ENCODE assay signal across 14 cellular contexts in genomic region chr11:67727066-67728040, GRCh38. TPM values are rescaled to one million over a fixed set of nuclear protein-coding genes. Genes with fewer than 3 reads are reported as not detected.
DNase-seq lines count a peak whose midpoint lies in the region; ATAC-seq and TF ChIP-seq lines count a peak whose summit lies in the region.
"Not testable (repeated sequence)": the region's sequence is repeated elsewhere in the genome, so short reads cannot be mapped to it uniquely, and the experiment has no call there.
"Had no signal": no experiment of that assay in that cellular context is flagged by ENCODE, and none has a peak within 500 bp of the region (broad histone marks: within the 10 kb centered on the region; RNA-seq: fewer than 3 reads in every experiment).

No MANE protein-coding gene starts in this region.

- H3K9me2 ChIP-seq in hepatocyte (replicated peaks; ENCODE audit: insufficient read depth): not testable (repeated sequence)

- not testable (repeated sequence) for H3K9me3 Mint-ChIP-seq in activated naive CD4-positive, alpha-beta T cell treated with anti-CD3 and anti-CD28 coated beads for 36 hours; stimulated activated naive CD8-positive, alpha-beta T cell treated with anti-CD3 and anti-CD28 coated beads, Interleukin-15, amount 100 ng/mL, for 72 hours

- not testable (repeated sequence) for ATAC-seq in stimulated activated naive CD8-positive, alpha-beta T cell treated with anti-CD3 and anti-CD28 coated beads, Interleukin-15, amount 100 ng/mL, for 72 hours

- peak overlapping the region; percentile 14 for H3K27ac Mint-ChIP-seq in activated naive CD4-positive, alpha-beta T cell treated with anti-CD3 and anti-CD28 coated beads for 36 hours
- peak overlapping the region; percentile 14 to 47 for H3K27ac Mint-ChIP-seq in stimulated activated naive CD8-positive, alpha-beta T cell treated with anti-CD3 and anti-CD28 coated beads, Interleukin-15, amount 100 ng/mL, for 72 hours

- not testable (repeated sequence) for H3K36me3 ChIP-seq in HUES48 (ENCODE audit: control insufficient read depth, insufficient read depth, low read length); hepatocyte (replicated peaks; ENCODE audit: insufficient read depth, low read depth)

- H3K4me1 ChIP-seq in HUES48 (ENCODE audit: control insufficient read depth, insufficient read depth, low read length): not testable (repeated sequence)
- peaks cover 20% of the 10 kb centered on the region for H3K4me1 ChIP-seq in hepatocyte (ENCODE audit: insufficient read depth)

- not testable (repeated sequence) for H3K27me3 Mint-ChIP-seq in activated naive CD4-positive, alpha-beta T cell treated with anti-CD3 and anti-CD28 coated beads for 36 hours (ENCODE audit: low read depth)
- H3K27me3 Mint-ChIP-seq in stimulated activated naive CD8-positive, alpha-beta T cell treated with anti-CD3 and anti-CD28 coated beads, Interleukin-15, amount 100 ng/mL, for 72 hours: peaks cover 20% of the 10 kb centered on the region

- intact Hi-C loops in activated naive CD4-positive, alpha-beta T cell treated with anti-CD3 and anti-CD28 coated beads for 36 hours (cut with micrococcal nuclease): loop anchor here (5.0 kb wide), 1 partner anchor 80 kb away; no protein-coding TSS in a partner anchor

- peaks cover 25% of the 10 kb centered on the region for H3K4me1 Mint-ChIP-seq in activated naive CD4-positive, alpha-beta T cell treated with anti-CD3 and anti-CD28 coated beads for 36 hours (ENCODE audit: low read depth)
- peaks cover 31% of the 10 kb centered on the region for H3K4me1 Mint-ChIP-seq in stimulated activated naive CD8-positive, alpha-beta T cell treated with anti-CD3 and anti-CD28 coated beads, Interleukin-15, amount 100 ng/mL, for 72 hours

- 66% methylated on average over 19 of the region's 19 CpGs for WGBS in hepatocyte (ENCODE audit: low lambda C conversion rate, missing lambda C conversion rate)

- not testable (repeated sequence) for H3K79me2 ChIP-seq in hepatocyte

- CTCF ChIA-PET in activated naive CD4-positive, alpha-beta T cell treated with anti-CD3 and anti-CD28 coated beads for 36 hours (lab: Charles Lee): interaction anchor here (1.5 kb wide), 1 partner anchor 100 kb away, joined by 6 read pairs; no protein-coding TSS in a partner anchor

- H3K4me2 ChIP-seq in hepatocyte: not testable (repeated sequence)

- H3K4me3 Mint-ChIP-seq in activated naive CD4-positive, alpha-beta T cell treated with anti-CD3 and anti-CD28 coated beads for 36 hours: not testable (repeated sequence)
- H3K4me3 Mint-ChIP-seq in stimulated activated naive CD8-positive, alpha-beta T cell treated with anti-CD3 and anti-CD28 coated beads, Interleukin-15, amount 100 ng/mL, for 72 hours: peak overlapping the region; percentile 1 to 29

- H3K27me3 ChIP-seq in HUES48 (ENCODE audit: control insufficient read depth, insufficient read depth, low read length); hepatocyte: not testable (repeated sequence)

- peak overlapping the region; percentile 61 for H3K27ac ChIP-seq in HUES48 (ENCODE audit: low read depth, low read length)
- H3K27ac ChIP-seq in VCaP: peak overlapping the region; percentile 45
- H3K27ac ChIP-seq in hepatocyte: peak overlapping the region; percentile 94

- not testable (repeated sequence) for H3K9ac ChIP-seq in HUES48 (ENCODE audit: low read depth, low read length)

- H3K9me3 ChIP-seq in HUES48 (ENCODE audit: control insufficient read depth, insufficient read depth, low read length); hepatocyte (ENCODE audit: low read depth): not testable (repeated sequence)

- not testable (repeated sequence) for H3K4me3 ChIP-seq in HUES48 (ENCODE audit: low read depth, low read length); hepatocyte

- H3K36me3 Mint-ChIP-seq in activated naive CD4-positive, alpha-beta T cell treated with anti-CD3 and anti-CD28 coated beads for 36 hours (ENCODE audit: low read depth): not testable (repeated sequence)

- not testable (repeated sequence) for H2AFZ ChIP-seq in hepatocyte

- not testable (repeated sequence) for TF ChIP-seq CTCF in VCaP (conservative IDR thresholded peaks at IDR 0.05); hepatocyte (IDR thresholded peaks at IDR 0.05; ENCODE audit: poor library complexity)

- peak; percentile 23 for DNase-seq in activated CD8-positive, alpha-beta memory T cell treated with anti-CD3 and anti-CD28 coated beads, Interleukin-2, amount 50 U/mL, for 24 hours (ENCODE audit: extremely low read depth)
- peak; percentile 86 for DNase-seq in activated naive CD4-positive, alpha-beta T cell treated with anti-CD3 and anti-CD28 coated beads for 36 hours
- DNase-seq in hepatocyte (ENCODE audit: low spot score): not testable (repeated sequence)
- DNase-seq in stimulated activated CD4-positive, alpha-beta T cell treated with anti-CD3 and anti-CD28 coated beads, Interleukin-12 subunit alpha, Interleukin-12 subunit beta, amount 100 ng/mL, for 48 hours (ENCODE audit: low read depth in 2 of 3, low spot score in 1 of 3): peak; percentile 19 to 54 (median 45)
- peak; percentile 16 to 42 (median 34) for DNase-seq in stimulated activated CD4-positive, alpha-beta T cell treated with anti-CD3 and anti-CD28 coated beads, TNF-alpha, amount 100 ng/mL, for 48 hours (ENCODE audit: low read depth in 3 of 3)
- peak in 1 of 2 donors; percentile 70 for DNase-seq in stimulated activated naive CD8-positive, alpha-beta T cell treated with anti-CD3 and anti-CD28 coated beads, Interleukin-15, amount 100 ng/mL, for 72 hours

- H4K20me1 ChIP-seq in hepatocyte (ENCODE audit: insufficient read depth, poor library complexity, severe bottlenecking): not testable (repeated sequence)

RNA-seq across cellular contexts. Expression of gene ALDH3B2, which starts 52.9 kb away (rescaled TPM):
- not detected for total RNA-seq in activated naive CD4-positive, alpha-beta T cell treated with anti-CD3 and anti-CD28 coated beads for 36 hours
- 0.80 and 2.5 TPM in 2 replicates for total RNA-seq in hepatocyte
- polyA plus RNA-seq in hepatocyte: 0.61 and 1.6 TPM in 2 replicates
- total RNA-seq: activated CD4-positive, alpha-beta T cell treated with anti-CD3 and anti-CD28 coated beads, Interleukin-2, amount 10 ng/mL, durations not matched to agents 7 days and 5 days; cardiac muscle cell; Peyer's patch; pulmonary artery endothelial cell; SJCRH30; T-cell had no signal
- polyA plus RNA-seq: cardiac muscle cell had no signal
